ENCODE assay signal across 23 cellular contexts in the genomic region with DNA sequence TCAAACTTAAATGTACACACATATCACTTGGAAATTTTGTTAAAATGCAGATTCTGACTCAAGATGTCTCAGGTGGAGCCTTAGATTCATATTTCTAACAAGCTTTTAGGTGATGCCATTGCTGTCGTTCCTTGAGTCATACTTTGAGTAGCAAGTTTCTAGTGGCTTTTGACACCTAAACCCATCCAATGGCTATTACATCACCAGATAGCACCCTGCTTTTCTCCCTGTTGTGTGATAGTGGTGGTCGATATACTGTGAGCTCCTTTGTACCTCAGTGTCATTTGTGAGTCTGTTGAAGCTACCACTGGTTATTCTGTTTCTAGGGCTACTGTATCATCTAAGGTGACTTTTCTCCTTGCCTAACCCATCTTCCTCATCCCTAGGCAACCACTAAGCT. TPM values are rescaled to one million over a fixed set of nuclear protein-coding genes. Genes with fewer than 3 reads are reported as not detected.
DNase-seq lines count a peak whose midpoint lies in the region; ATAC-seq and TF ChIP-seq lines count a peak whose summit lies in the region.
"Had no signal": no experiment of that assay in that cellular context is flagged by ENCODE, and none has a peak within 500 bp of the region (broad histone marks: within the 10 kb centered on the region; RNA-seq: fewer than 3 reads in every experiment).

No MANE protein-coding gene starts in this region.

- H3K9me3 Mint-ChIP-seq in activated T-cell treated with anti-CD3 and anti-CD28 coated beads, Interleukin-2, amount 50 U/mL, for 24 hours, result no peaks in the 10 kb centered on the region
- no peaks in the 10 kb centered on the region for H3K9me3 Mint-ChIP-seq in activated naive CD8-positive, alpha-beta T cell treated with anti-CD3 and anti-CD28 coated beads, Interleukin-2, amount 50 U/mL, for 24 hours
- no peaks in the 10 kb centered on the region for H3K9me3 Mint-ChIP-seq in natural killer cell treated with Interleukin-12 subunit alpha and Interleukin-12 subunit beta and Interleukin-15 and Interleukin-18, amount 100 ng/mL, for 72 hours
- H3K9me3 Mint-ChIP-seq: CD8-positive, alpha-beta memory T cell had no signal

- TF ChIP-seq POLR2A in lower leg skin (IDR thresholded peaks at IDR 0.05), result no peak

- ATAC-seq in activated CD4-positive, CD25-positive, alpha-beta regulatory T cell treated with anti-CD3 and anti-CD28 coated beads, Interleukin-2, amount 50 U/mL, for 24 hours, result peak; percentile 38 to 67
- ATAC-seq in activated naive CD8-positive, alpha-beta T cell treated with anti-CD3 and anti-CD28 coated beads, Interleukin-2, amount 50 U/mL, for 24 hours, result peak; percentile 54
- peak; percentile 96 for ATAC-seq in natural killer cell treated with Interleukin-12 subunit alpha and Interleukin-12 subunit beta and Interleukin-15 and Interleukin-18, amount 100 ng/mL, for 72 hours
- ATAC-seq: HCT116, Right ventricle myocardium inferior had no signal

- TF ChIP-seq CTCF in lower leg skin (IDR thresholded peaks at IDR 0.05), result no peak

- H3K4me1 Mint-ChIP-seq in activated T-cell treated with anti-CD3 and anti-CD28 coated beads, Interleukin-2, amount 50 U/mL, for 24 hours (ENCODE audit: low read depth), result peaks cover 11% of the 10 kb centered on the region
- H3K4me1 Mint-ChIP-seq in activated naive CD8-positive, alpha-beta T cell treated with anti-CD3 and anti-CD28 coated beads, Interleukin-2, amount 50 U/mL, for 24 hours, result peaks cover 7% of the 10 kb centered on the region
- H3K4me1 Mint-ChIP-seq in natural killer cell treated with Interleukin-12 subunit alpha and Interleukin-12 subunit beta and Interleukin-15 and Interleukin-18, amount 100 ng/mL, for 72 hours (ENCODE audit: low read depth in 2 of 2), result peaks cover 20 to 22% of the 10 kb centered on the region in 2 donors
- H3K4me1 Mint-ChIP-seq: B cell had no signal

- H3K4me3 Mint-ChIP-seq in activated T-cell treated with anti-CD3 and anti-CD28 coated beads, Interleukin-2, amount 50 U/mL, for 24 hours, result no peak overlapping the region
- no peak overlapping the region for H3K4me3 Mint-ChIP-seq in activated naive CD8-positive, alpha-beta T cell treated with anti-CD3 and anti-CD28 coated beads, Interleukin-2, amount 50 U/mL, for 24 hours
- peak overlapping the region; percentile 71 for H3K4me3 Mint-ChIP-seq in natural killer cell treated with Interleukin-12 subunit alpha and Interleukin-12 subunit beta and Interleukin-15 and Interleukin-18, amount 100 ng/mL, for 72 hours
- H3K4me3 Mint-ChIP-seq: B cell; CD8-positive, alpha-beta memory T cell had no signal

- intact Hi-C loops in lower leg skin (cut with DNase I; ENCODE audit: low total_unique reads), result no loop called here

- DNase-seq in activated CD4-positive, CD25-positive, alpha-beta regulatory T cell (lab: John Stamatoyannopoulos, UW), result no peak
- no peak for DNase-seq in activated T-cell treated with anti-CD3 and anti-CD28 coated beads, Interleukin-2, amount 50 U/mL, for 24 hours
- no peak for DNase-seq in activated T-cell treated with anti-CD3 and anti-CD28 coated beads, Interleukin-2, amount 50 U/mL, for 48 hours
- DNase-seq in activated naive CD8-positive, alpha-beta T cell treated with anti-CD3 and anti-CD28 coated beads, Interleukin-2, amount 50 U/mL, for 24 hours, result no peak
- DNase-seq in natural killer cell treated with Interleukin-12 subunit alpha and Interleukin-12 subunit beta and Interleukin-15 and Interleukin-18, amount 100 ng/mL, for 72 hours (ENCODE audit: low spot score), result peak; percentile 69
- no peak for DNase-seq in lower leg skin (ENCODE audit: low spot score in 2 of 2)
- DNase-seq in NCI-H774 (lab: John Stamatoyannopoulos, UW), result no peak
- DNase-seq: CD8-positive, alpha-beta memory T cell; DMS 273 treated with DMSO at 0.1 percent for 48 hours; DMS79; EL; GDM1; NCI-H1048; NCI-H1417; NCI-H1694; NCI-H2029 treated with DMSO at 0.1 percent for 48 hours; NCI-H446 treated with DMSO at 0.1 percent for 48 hours; NCI-H526; PC-9 had no signal

- 98% methylated on average over 2 of the region's 2 CpGs for WGBS in lower leg skin, 2 donors

- peak overlapping the region; percentile 9 for H3K27ac Mint-ChIP-seq in activated T-cell treated with anti-CD3 and anti-CD28 coated beads, Interleukin-2, amount 50 U/mL, for 24 hours
- H3K27ac Mint-ChIP-seq in activated naive CD8-positive, alpha-beta T cell treated with anti-CD3 and anti-CD28 coated beads, Interleukin-2, amount 50 U/mL, for 24 hours, result no peak overlapping the region
- peak overlapping the region; percentile 37 to 51 for H3K27ac Mint-ChIP-seq in natural killer cell treated with Interleukin-12 subunit alpha and Interleukin-12 subunit beta and Interleukin-15 and Interleukin-18, amount 100 ng/mL, for 72 hours
- H3K27ac Mint-ChIP-seq: B cell had no signal

- no peaks in the 10 kb centered on the region for H3K27me3 Mint-ChIP-seq in activated T-cell treated with anti-CD3 and anti-CD28 coated beads, Interleukin-2, amount 50 U/mL, for 24 hours
- H3K27me3 Mint-ChIP-seq in activated naive CD8-positive, alpha-beta T cell treated with anti-CD3 and anti-CD28 coated beads, Interleukin-2, amount 50 U/mL, for 24 hours, result no peaks in the 10 kb centered on the region
- H3K27me3 Mint-ChIP-seq in natural killer cell treated with Interleukin-12 subunit alpha and Interleukin-12 subunit beta and Interleukin-15 and Interleukin-18, amount 100 ng/mL, for 72 hours, result no peaks in the 10 kb centered on the region
- H3K27me3 Mint-ChIP-seq: B cell; CD8-positive, alpha-beta memory T cell had no signal

- H3K4me3 ChIP-seq in lower leg skin (ENCODE audit: low read depth, poor library complexity, severe bottlenecking), result no peak overlapping the region
- H3K4me3 ChIP-seq: PC-9 had no signal

- peaks cover 82% of the 10 kb centered on the region for H3K36me3 Mint-ChIP-seq in activated T-cell treated with anti-CD3 and anti-CD28 coated beads, Interleukin-2, amount 50 U/mL, for 24 hours (ENCODE audit: low read depth)
- H3K36me3 Mint-ChIP-seq in activated naive CD8-positive, alpha-beta T cell treated with anti-CD3 and anti-CD28 coated beads, Interleukin-2, amount 50 U/mL, for 24 hours (ENCODE audit: low read depth), result peaks cover 54% of the 10 kb centered on the region
- H3K36me3 Mint-ChIP-seq in natural killer cell treated with Interleukin-12 subunit alpha and Interleukin-12 subunit beta and Interleukin-15 and Interleukin-18, amount 100 ng/mL, for 72 hours, result peaks cover 32% of the 10 kb centered on the region

RNA-seq across cellular contexts. Expression of a gene that starts 34.7 kb away (rescaled TPM):
- total RNA-seq in natural killer cell treated with Interleukin-12 subunit alpha and Interleukin-12 subunit beta and Interleukin-15 and Interleukin-18, amount 100 ng/mL, for 72 hours, result 1 to 10 TPM; 3.3 to 6.9 TPM
- total RNA-seq in lower leg skin, result 1 to 10 TPM in 2 of 4 donors, under 1 TPM in 2; 0.49 to 1.2 (median 1.0) TPM

RNA-seq across cellular contexts. Expression of a gene that starts 47.4 kb away (rescaled TPM):
- 10 to 100 TPM; 53.8 to 81.2 TPM for total RNA-seq in natural killer cell treated with Interleukin-12 subunit alpha and Interleukin-12 subunit beta and Interleukin-15 and Interleukin-18, amount 100 ng/mL, for 72 hours
- 10 to 100 TPM; 36.8 to 68.9 (median 49.7) TPM for total RNA-seq in lower leg skin
